ENCODE assay signal across 15 cellular contexts in genomic region chr7:42726066-42726785, GRCh38.
DNase-seq lines count a peak whose midpoint lies in the region; ATAC-seq and TF ChIP-seq lines count a peak whose summit lies in the region.
"Had no signal": no experiment of that assay in that cellular context is flagged by ENCODE, and none has a peak within 500 bp of the region (broad histone marks: within the 10 kb centered on the region; RNA-seq: fewer than 3 reads in every experiment).

No MANE protein-coding gene starts in this region.

- H3K9me3 Mint-ChIP-seq in stimulated activated effector memory CD8-positive, alpha-beta T cell treated with anti-CD3 and anti-CD28 coated beads, Interleukin-12 subunit alpha, Interleukin-12 subunit beta, amount 100 ng/mL, for 72 hours, result no peaks in the 10 kb centered on the region

- H3K27ac Mint-ChIP-seq in stimulated activated effector memory CD8-positive, alpha-beta T cell treated with anti-CD3 and anti-CD28 coated beads, Interleukin-12 subunit alpha, Interleukin-12 subunit beta, amount 100 ng/mL, for 72 hours, result no peak overlapping the region

- no peaks in the 10 kb centered on the region for H3K9me3 ChIP-seq in fibroblast of lung (ENCODE audit: control insufficient read depth, insufficient read depth, low read depth, low read length)

- no peak overlapping the region for H2AFZ ChIP-seq in fibroblast of lung (ENCODE audit: low read length)
- H2AFZ ChIP-seq: PC-9 had no signal

- no peaks in the 10 kb centered on the region for H3K79me2 ChIP-seq in fibroblast of lung (ENCODE audit: control insufficient read depth, insufficient read depth, low read length)

- H3K27me3 ChIP-seq in fibroblast of lung (ENCODE audit: control insufficient read depth, insufficient read depth, low read length), result no peaks in the 10 kb centered on the region

- DNase-seq in AG09309 (ENCODE audit: low read depth), result peak; percentile 34
- peak; percentile 65 for DNase-seq in HS-5 (ENCODE audit: low read depth)
- DNase-seq in fibroblast of lung (ENCODE audit: low read depth in 2 of 2), result no peak
- no peak for DNase-seq in sciatic nerve (ENCODE audit: low spot score)
- no peak for DNase-seq in activated naive CD4-positive, alpha-beta T cell treated with Interleukin-2 at 50 U/mL for 16 hours
- no peak for DNase-seq in stimulated activated effector memory CD8-positive, alpha-beta T cell treated with anti-CD3 and anti-CD28 coated beads, Interleukin-12 subunit alpha, Interleukin-12 subunit beta, amount 100 ng/mL, for 72 hours (ENCODE audit: low spot score in 2 of 2)
- no peak for DNase-seq in NCI-H1048 (lab: John Stamatoyannopoulos, UW)
- DNase-seq: DMS53, Kasumi-1, NCI-H1930, NCI-H2171, NCI-H446 treated with DMSO at 0.1 percent for 48 hours, NCI-H774, PC-9 had no signal

- TF ChIP-seq CTCF in AG09309 (IDR thresholded peaks at IDR 0.05; ENCODE audit: control insufficient read depth, insufficient read depth, low read depth, low read length, missing control alignments) (no peak), fibroblast of lung (conservative IDR thresholded peaks at IDR 0.05 in 1 of 2, IDR thresholded peaks at IDR 0.05 in 1 of 2; ENCODE audit: low read depth in 1 of 2, low read length in 2 of 2) (no peak)

- no peaks in the 10 kb centered on the region for H3K4me1 Mint-ChIP-seq in stimulated activated effector memory CD8-positive, alpha-beta T cell treated with anti-CD3 and anti-CD28 coated beads, Interleukin-12 subunit alpha, Interleukin-12 subunit beta, amount 100 ng/mL, for 72 hours

- peak; percentile 48 for ATAC-seq in sciatic nerve
- no peak for ATAC-seq in GM18520 (IDR thresholded peaks at IDR 0.05; ENCODE audit: unreplicated experiment)
- ATAC-seq in stimulated activated effector memory CD8-positive, alpha-beta T cell treated with anti-CD3 and anti-CD28 coated beads, Interleukin-12 subunit alpha, Interleukin-12 subunit beta, amount 100 ng/mL, for 72 hours, result no peak

- no peaks in the 10 kb centered on the region for H3K36me3 ChIP-seq in fibroblast of lung (ENCODE audit: control insufficient read depth, insufficient read depth, low read length)

- no peak overlapping the region for H3K4me3 ChIP-seq in AG09309 (ENCODE audit: control insufficient read depth, low read depth, low read length)
- no peak overlapping the region for H3K4me3 ChIP-seq in fibroblast of lung (replicated peaks in 1 of 4; ENCODE audit: control extremely low read depth in 1 of 4, insufficient read depth in 1 of 4, low read depth in 3 of 4, low read length in 4 of 4)
- H3K4me3 ChIP-seq: PC-9 had no signal

- peak overlapping the region; percentile 7 for H3K27ac ChIP-seq in fibroblast of lung (ENCODE audit: insufficient read depth, low read length)
- H3K27ac ChIP-seq: PC-9 had no signal

- intact Hi-C loops in sciatic nerve (cut with DNase I), result no loop called here

- no peak overlapping the region for H3K4me3 Mint-ChIP-seq in stimulated activated effector memory CD8-positive, alpha-beta T cell treated with anti-CD3 and anti-CD28 coated beads, Interleukin-12 subunit alpha, Interleukin-12 subunit beta, amount 100 ng/mL, for 72 hours

- no peaks in the 10 kb centered on the region for H4K20me1 ChIP-seq in fibroblast of lung (ENCODE audit: control insufficient read depth, extremely low read depth, insufficient read depth, low read length)

- no peaks in the 10 kb centered on the region for H3K36me3 Mint-ChIP-seq in stimulated activated effector memory CD8-positive, alpha-beta T cell treated with anti-CD3 and anti-CD28 coated beads, Interleukin-12 subunit alpha, Interleukin-12 subunit beta, amount 100 ng/mL, for 72 hours

- no peak overlapping the region for H3K4me2 ChIP-seq in fibroblast of lung (ENCODE audit: extremely low read depth, insufficient read depth, low read length)
- H3K4me2 ChIP-seq: PC-9 had no signal

- H3K9ac ChIP-seq in fibroblast of lung (ENCODE audit: insufficient read depth, low read length), result no peak overlapping the region

- no peaks in the 10 kb centered on the region for H3K4me1 ChIP-seq in fibroblast of lung (ENCODE audit: control insufficient read depth, extremely low read depth, insufficient read depth, low read length)

Comparison
In these comparisons a context has a peak if more than half of its experiments do, and no peak if none do; other contexts are left out.
1. DNase-seq: peak in AG09309 (single experiment) and HS-5 (single experiment); none in fibroblast of lung (0 of 2), sciatic nerve (single experiment), activated naive CD4-positive, alpha-beta T cell treated with Interleukin-2 at 50 U/mL for 16 hours (single experiment), stimulated activated effector memory CD8-positive, alpha-beta T cell treated with anti-CD3 and anti-CD28 coated beads, Interleukin-12 subunit alpha, Interleukin-12 subunit beta, amount 100 ng/mL, for 72 hours (0 of 2) and NCI-H1048 (single experiment).